9 cellular contexts compared by ENCODE assay signal in genomic region chr5:163916376-163916775, GRCh38.
DNase-seq lines count a peak whose midpoint lies in the region; ATAC-seq and TF ChIP-seq lines count a peak whose summit lies in the region.
"Had no signal": no experiment of that assay in that cellular context is flagged by ENCODE, and none has a peak within 500 bp of the region (broad histone marks: within the 10 kb centered on the region; RNA-seq: fewer than 3 reads in every experiment).

No MANE protein-coding gene starts in this region.

- no peaks in the 10 kb centered on the region for H3K4me1 ChIP-seq in breast epithelium

- ATAC-seq in HG03045 (IDR thresholded peaks at IDR 0.05; ENCODE audit: unreplicated experiment) (peak; percentile 93), T-helper 17 cell (peak; percentile 63), naive B cell (ENCODE audit: low read depth in 2 of 2) (peak; percentile 47 to 51)
- no peak for ATAC-seq in activated T-cell treated with anti-CD3 and anti-CD28 coated beads, Interleukin-2, amount 50 U/mL, for 72 hours (replicated peaks in 1 of 2)

- intact Hi-C loops in MCF 10A (cut with micrococcal nuclease) (no loop called here), breast epithelium (cut with DNase I; ENCODE audit: low total_unique reads) (no loop called here)

- no peak for TF ChIP-seq CTCF in MCF 10A (IDR thresholded peaks at IDR 0.05; ENCODE audit: unreplicated experiment)
- TF ChIP-seq CTCF in breast epithelium (IDR thresholded peaks at IDR 0.05): no peak

- peaks cover 0 to 10% of the 10 kb centered on the region in 2 donors for H3K9me3 ChIP-seq in breast epithelium
- no peaks in the 10 kb centered on the region for H3K9me3 ChIP-seq in T-helper 17 cell (ENCODE audit: control insufficient read depth, low read length, poor library complexity, severe bottlenecking)

- H3K36me3 ChIP-seq in breast epithelium: no peaks in the 10 kb centered on the region

- DNase-seq in MCF 10A (ENCODE audit: unreplicated experiment) (no peak), breast epithelium (ENCODE audit: low spot score in 2 of 2) (no peak), T-helper 17 cell (no peak), naive B cell (peak; percentile 83), DMS53 (lab: John Stamatoyannopoulos, UW) (no peak)
- DNase-seq in activated T-cell treated with anti-CD3 and anti-CD28 coated beads, Interleukin-2, amount 50 U/mL, for 72 hours: no peak
- no peak for DNase-seq in stimulated activated CD4-positive, alpha-beta T cell treated with anti-CD3 and anti-CD28 coated beads, Interleukin-4, amount 100 ng/mL, for 1 hour

- H3K9me3 Mint-ChIP-seq in MCF 10A (ENCODE audit: unreplicated experiment) (peaks cover 8% of the 10 kb centered on the region), naive B cell (peaks cover 14 to 44% (median 37%) of the 10 kb centered on the region in 7 donors)
- peaks cover 8% of the 10 kb centered on the region in 2 donors for H3K9me3 Mint-ChIP-seq in activated T-cell treated with anti-CD3 and anti-CD28 coated beads, Interleukin-2, amount 50 U/mL, for 72 hours

- H3K27me3 ChIP-seq in breast epithelium: no peaks in the 10 kb centered on the region

- no peak for TF ChIP-seq POLR2A in breast epithelium (IDR thresholded peaks at IDR 0.05)

- H3K27ac Mint-ChIP-seq in MCF 10A (ENCODE audit: low read depth, unreplicated experiment) (peak overlapping the region; percentile 65), T-helper 17 cell (no peak overlapping the region), naive B cell (peak overlapping the region; percentile 100)
- H3K27ac Mint-ChIP-seq in activated T-cell treated with anti-CD3 and anti-CD28 coated beads, Interleukin-2, amount 50 U/mL, for 72 hours: no peak overlapping the region

- H3K4me3 ChIP-seq in breast epithelium: no peak overlapping the region

- POLR2A ChIA-PET in MCF 10A (lab: Yijun Ruan, JAX): no interaction called here

- BruUV-seq in MCF 10A (replicated peaks; lab: Mats Ljungman, UMichigan): no TSS peak

- no peaks in the 10 kb centered on the region for H3K27me3 Mint-ChIP-seq in MCF 10A (ENCODE audit: insufficient read depth, unreplicated experiment)
- no peaks in the 10 kb centered on the region for H3K27me3 Mint-ChIP-seq in T-helper 17 cell
- no peaks in the 10 kb centered on the region for H3K27me3 Mint-ChIP-seq in naive B cell
- H3K27me3 Mint-ChIP-seq in activated T-cell treated with anti-CD3 and anti-CD28 coated beads, Interleukin-2, amount 50 U/mL, for 72 hours (ENCODE audit: low read depth): no peaks in the 10 kb centered on the region

- CTCF ChIA-PET in MCF 10A (lab: Yijun Ruan, JAX): no interaction called here

- H3K36me3 Mint-ChIP-seq in MCF 10A (ENCODE audit: insufficient read depth, unreplicated experiment) (no peaks in the 10 kb centered on the region), T-helper 17 cell (ENCODE audit: low read depth) (no peaks in the 10 kb centered on the region), naive B cell (peaks cover 6 to 47% of the 10 kb centered on the region in 2 donors)
- H3K36me3 Mint-ChIP-seq in activated T-cell treated with anti-CD3 and anti-CD28 coated beads, Interleukin-2, amount 50 U/mL, for 72 hours (ENCODE audit: insufficient read depth in 2 of 2): no peaks in the 10 kb centered on the region

- no peak overlapping the region for H3K4me3 Mint-ChIP-seq in MCF 10A (ENCODE audit: unreplicated experiment)
- H3K4me3 Mint-ChIP-seq in T-helper 17 cell: no peak overlapping the region
- peak overlapping the region; percentile 82 to 95 (median 89) for H3K4me3 Mint-ChIP-seq in naive B cell
- H3K4me3 Mint-ChIP-seq in activated T-cell treated with anti-CD3 and anti-CD28 coated beads, Interleukin-2, amount 50 U/mL, for 72 hours: no peak overlapping the region

- H3K4me1 Mint-ChIP-seq in MCF 10A (ENCODE audit: insufficient read depth, unreplicated experiment): peaks cover 32% of the 10 kb centered on the region
- no peaks in the 10 kb centered on the region for H3K4me1 Mint-ChIP-seq in T-helper 17 cell
- peaks cover 71 to 88% (median 81%) of the 10 kb centered on the region in 3 donors for H3K4me1 Mint-ChIP-seq in naive B cell
- no peaks in the 10 kb centered on the region for H3K4me1 Mint-ChIP-seq in activated T-cell treated with anti-CD3 and anti-CD28 coated beads, Interleukin-2, amount 50 U/mL, for 72 hours (ENCODE audit: low read depth)

- H3K27ac ChIP-seq in breast epithelium: no peak overlapping the region
- H3K27ac ChIP-seq: C4-2B had no signal

Comparison
In these comparisons a context has a peak if more than half of its experiments do, and no peak if none do; other contexts are left out.
1. H3K27ac Mint-ChIP-seq: peak in MCF 10A (single experiment) and naive B cell (6 of 6); none in T-helper 17 cell (single experiment) and activated T-cell treated with anti-CD3 and anti-CD28 coated beads, Interleukin-2, amount 50 U/mL, for 72 hours (single experiment).
2. H3K4me3 Mint-ChIP-seq: peak in naive B cell (8 of 8); none in MCF 10A (single experiment), T-helper 17 cell (single experiment) and activated T-cell treated with anti-CD3 and anti-CD28 coated beads, Interleukin-2, amount 50 U/mL, for 72 hours (0 of 2).
3. ATAC-seq: peak in HG03045 (single experiment), T-helper 17 cell (single experiment) and naive B cell (2 of 2); none in activated T-cell treated with anti-CD3 and anti-CD28 coated beads, Interleukin-2, amount 50 U/mL, for 72 hours (0 of 2).